Comparison of ENCODE assay signal across 8 cellular contexts in the genomic region with DNA sequence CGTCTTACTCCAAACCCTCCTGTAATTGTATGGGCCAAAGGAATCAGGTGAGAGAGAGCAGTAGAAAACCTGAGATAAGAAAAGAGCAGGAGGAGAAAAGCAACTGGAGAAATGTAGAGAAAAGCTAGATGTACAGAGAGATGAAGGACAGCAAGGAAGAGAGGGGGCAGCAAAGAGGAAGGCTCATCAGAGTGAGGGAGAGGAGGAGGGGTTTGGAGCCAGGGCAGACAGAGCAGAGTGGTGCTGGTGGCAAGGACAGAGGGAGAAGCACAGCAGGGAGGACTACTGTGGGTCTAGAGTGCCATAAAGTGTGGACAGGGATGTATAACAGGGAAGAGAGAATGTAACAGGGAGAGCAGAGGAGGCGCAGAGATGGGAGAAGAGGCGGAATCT. TPM values are rescaled to one million over a fixed set of nuclear protein-coding genes. Genes with fewer than 3 reads are reported as not detected.
DNase-seq lines count a peak whose midpoint lies in the region; ATAC-seq and TF ChIP-seq lines count a peak whose summit lies in the region.
"Not testable (repeated sequence)": the region's sequence is repeated elsewhere in the genome, so short reads cannot be mapped to it uniquely, and the experiment has no call there.

No MANE protein-coding gene starts in this region.

- peaks cover 49% of the 10 kb centered on the region for H3K36me3 Mint-ChIP-seq in T-helper 1 cell treated with Interleukin-12 subunit alpha and Interleukin-12 subunit beta and Interleukin-4 antibody, amounts not matched to agents 30 μg/mL and 1 μg/mL, for 36 hours (ENCODE audit: low read depth)

- not testable (repeated sequence) for H3K27me3 Mint-ChIP-seq in T-helper 1 cell treated with Interleukin-12 subunit alpha and Interleukin-12 subunit beta and Interleukin-4 antibody, amounts not matched to agents 30 μg/mL and 1 μg/mL, for 36 hours (ENCODE audit: low read depth)

- in situ Hi-C loops in astrocyte of the spinal cord (cut with HindIII; ENCODE audit: low sequenced_read_pairs), result not testable (repeated sequence)

- peak overlapping the region; percentile 71 for H3K27ac ChIP-seq in upper lobe of right lung

- peaks cover 53% of the 10 kb centered on the region for H3K9me3 Mint-ChIP-seq in T-helper 1 cell treated with Interleukin-12 subunit alpha and Interleukin-12 subunit beta and Interleukin-4 antibody, amounts not matched to agents 30 μg/mL and 1 μg/mL, for 36 hours

- H3K27ac Mint-ChIP-seq in T-helper 1 cell treated with Interleukin-12 subunit alpha and Interleukin-12 subunit beta and Interleukin-4 antibody, amounts not matched to agents 30 μg/mL and 1 μg/mL, for 36 hours, result peak overlapping the region; percentile 71

- peak overlapping the region; percentile 93 for H3K4me3 Mint-ChIP-seq in T-helper 1 cell treated with Interleukin-12 subunit alpha and Interleukin-12 subunit beta and Interleukin-4 antibody, amounts not matched to agents 30 μg/mL and 1 μg/mL, for 36 hours

- peaks cover 13% of the 10 kb centered on the region for H3K4me1 Mint-ChIP-seq in T-helper 1 cell treated with Interleukin-12 subunit alpha and Interleukin-12 subunit beta and Interleukin-4 antibody, amounts not matched to agents 30 μg/mL and 1 μg/mL, for 36 hours (ENCODE audit: low read depth)

- not testable (repeated sequence) for H3K36me3 ChIP-seq in upper lobe of right lung

- H3K4me1 ChIP-seq in upper lobe of right lung, result peaks cover 13% of the 10 kb centered on the region

- TF ChIP-seq CTCF in astrocyte of the spinal cord (IDR thresholded peaks at IDR 0.05; ENCODE audit: low read depth, low read length), result peak; percentile 11
- not testable (repeated sequence) for TF ChIP-seq CTCF in fibroblast of the aortic adventitia (IDR thresholded peaks at IDR 0.05; ENCODE audit: insufficient read depth, low read length); lower leg skin (IDR thresholded peaks at IDR 0.05); upper lobe of right lung (IDR thresholded peaks at IDR 0.05)

- H3K4me3 ChIP-seq in astrocyte of the spinal cord (ENCODE audit: low read depth, low read length) (peak overlapping the region; percentile 45), fibroblast of the aortic adventitia (ENCODE audit: low read depth, low read length) (peak overlapping the region; percentile 72), lower leg skin (ENCODE audit: low read depth, poor library complexity, severe bottlenecking) (peak overlapping the region; percentile 33), upper lobe of right lung (peak overlapping the region; percentile 86)

- ATAC-seq in upper lobe of right lung, result not testable (repeated sequence)

- DNase-seq in EH (ENCODE audit: low read depth) (peak; percentile 44), NCI-H146 (lab: John Stamatoyannopoulos, UW) (peak; percentile 38), pons (ENCODE audit: low spot score) (peak; percentile 9), upper lobe of right lung (peak; percentile 5)
- DNase-seq in astrocyte of the spinal cord (ENCODE audit: low read depth, low spot score); fibroblast of the aortic adventitia (ENCODE audit: low read depth); lower leg skin (ENCODE audit: low spot score in 2 of 2): not testable (repeated sequence)

- H3K27me3 ChIP-seq in upper lobe of right lung, result not testable (repeated sequence)

- not testable (repeated sequence) for H3K9me3 ChIP-seq in upper lobe of right lung

- TF ChIP-seq POLR2A in lower leg skin (IDR thresholded peaks at IDR 0.05), result not testable (repeated sequence)

- 42 to 44% methylated on average over 3 of the region's 3 CpGs for WGBS in lower leg skin, 2 donors

- intact Hi-C loops in lower leg skin (cut with DNase I; ENCODE audit: low total_unique reads); upper lobe of right lung (cut with DNase I): not testable (repeated sequence)

RNA-seq across cellular contexts. Expression of a gene that starts 31.9 kb away (rescaled TPM):
- total RNA-seq in fibroblast of the aortic adventitia (ENCODE audit: low replicate concordance), result 8.4 and 12.6 TPM in 2 replicates
- total RNA-seq in lower leg skin, result 10 to 100 TPM; 11.6 to 13.7 (median 12.9) TPM
- total RNA-seq in upper lobe of right lung, result 18.5 TPM

RNA-seq across cellular contexts. Expression of a gene that starts 36.2 kb away (rescaled TPM):
- total RNA-seq in fibroblast of the aortic adventitia (ENCODE audit: low replicate concordance) (52.1 and 68.3 TPM in 2 replicates), lower leg skin (10 to 100 TPM; 20.7 to 51.0 (median 35.3) TPM), upper lobe of right lung (43.7 TPM)

Comparison
In these comparisons a context has a peak if more than half of its experiments do, and no peak if none do; other contexts are left out.
1. H3K4me3 ChIP-seq: peak in every context shown above with its lines; median percentile 86 in upper lobe of right lung; 72 in fibroblast of the aortic adventitia; 45 in astrocyte of the spinal cord; 33 in lower leg skin.